ENCODE assay signal across 28 cellular contexts in the genomic region with DNA sequence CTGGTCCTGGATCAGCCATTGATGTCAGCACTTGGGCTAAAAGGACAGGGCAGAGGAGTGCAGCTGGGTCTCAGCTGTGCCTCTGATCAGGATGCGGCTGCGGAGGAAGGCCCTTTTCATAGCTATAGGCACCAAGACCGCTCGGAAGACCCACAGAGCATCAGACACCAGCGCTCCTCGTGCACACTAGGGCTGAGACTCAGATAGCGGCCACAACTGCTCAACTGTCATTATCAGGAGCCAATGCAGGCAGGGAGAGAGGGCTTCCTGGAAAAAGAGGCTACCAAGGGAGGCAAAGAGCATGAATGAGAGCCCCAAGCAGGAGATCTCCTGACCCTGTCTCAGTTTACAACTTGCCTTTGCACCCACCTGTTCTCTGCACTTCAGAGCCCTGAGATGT.
"Had no signal": no experiment of that assay in that cellular context is flagged by ENCODE, and none has a peak within 500 bp of the region (broad histone marks: within the 10 kb centered on the region; RNA-seq: fewer than 3 reads in every experiment).

No MANE protein-coding gene starts in this region.

- H3K9ac ChIP-seq: neural progenitor cell had no signal

- H3K4me3 ChIP-seq: colonic mucosa, esophagus squamous epithelium, mucosa of descending colon, neural progenitor cell, psoas muscle, skin epidermis, spleen, thoracic aorta, tibial nerve, upper lobe of left lung had no signal

- H3K27me3 Mint-ChIP-seq: dendritic cell treated with granulocyte-macrophage colony-stimulating factor and Interleukin-4, amounts not matched to agents 40 ng/mL and 50 ng/mL, for 4 days; naive thymus-derived CD4-positive, alpha-beta T cell; stimulated activated memory B cell treated with anti-CD40 and anti-IgM and Interleukin-4, amounts not matched to agents 10 μg/mL and 1 μg/mL and 100 μg/mL, for 72 hours had no signal

- H3K36me3 Mint-ChIP-seq: immature natural killer cell, mesothelial cell of epicardium, neural progenitor cell had no signal

- ATAC-seq: mucosa of descending colon; naive thymus-derived CD4-positive, alpha-beta T cell; psoas muscle; right cardiac atrium; stimulated activated memory B cell treated with anti-CD40 and anti-IgM and Interleukin-4, amounts not matched to agents 10 μg/mL and 1 μg/mL and 100 μg/mL, for 72 hours; stimulated activated naive CD8-positive, alpha-beta T cell treated with anti-CD3 and anti-CD28 coated beads, Interleukin-15, Interleukin-2, amounts not matched to agents 100 U/mL and 50 U/mL, for 24 hours had no signal

- H3K9me3 ChIP-seq: colonic mucosa, esophagus squamous epithelium, mucosa of descending colon, psoas muscle, spleen, thoracic aorta, tibial nerve, upper lobe of left lung had no signal

- H3K36me3 ChIP-seq: colonic mucosa, neural progenitor cell, thoracic aorta had no signal

- H3K4me1 ChIP-seq: colonic mucosa, neural progenitor cell, psoas muscle, spleen, tibial nerve had no signal

- H3K27ac ChIP-seq: colonic mucosa, esophagus squamous epithelium, neural progenitor cell, psoas muscle, skin epidermis, spleen, thoracic aorta, tibial nerve, upper lobe of left lung had no signal

- H3K27me3 ChIP-seq: colonic mucosa, esophagus squamous epithelium, neural progenitor cell, spleen, tibial nerve, upper lobe of left lung had no signal

- DNase-seq: colonic mucosa; effector memory CD4-positive, alpha-beta T cell; esophagus squamous epithelium; foreskin melanocyte; hypothalamus; immature natural killer cell; islet precursor cell; mesenchymal stem cell; naive thymus-derived CD4-positive, alpha-beta T cell; nucleus accumbens; psoas muscle; right cardiac atrium; stimulated activated CD4-positive, alpha-beta T cell treated with anti-CD3 and anti-CD28 coated beads, Interleukin-4, amount 100 ng/mL, for 4 hours; stimulated activated naive CD8-positive, alpha-beta T cell treated with anti-CD3 and anti-CD28 coated beads, Interleukin-15, Interleukin-2, amounts not matched to agents 100 U/mL and 50 U/mL, for 24 hours; substantia nigra; upper lobe of left lung had no signal

- H3K27ac Mint-ChIP-seq: dendritic cell treated with granulocyte-macrophage colony-stimulating factor and Interleukin-4, amounts not matched to agents 40 ng/mL and 50 ng/mL, for 4 days; mesothelial cell of epicardium; nephron; stimulated activated memory B cell treated with anti-CD40 and anti-IgM and Interleukin-4, amounts not matched to agents 10 μg/mL and 1 μg/mL and 100 μg/mL, for 72 hours had no signal

- H3K9me3 Mint-ChIP-seq: dendritic cell treated with granulocyte-macrophage colony-stimulating factor and Interleukin-4, amounts not matched to agents 40 ng/mL and 50 ng/mL, for 4 days; immature natural killer cell; mesothelial cell of epicardium; nephron; neural progenitor cell; stimulated activated memory B cell treated with anti-CD40 and anti-IgM and Interleukin-4, amounts not matched to agents 10 μg/mL and 1 μg/mL and 100 μg/mL, for 72 hours had no signal

- H2AFZ ChIP-seq: neural progenitor cell had no signal

- H3K4me2 ChIP-seq: neural progenitor cell had no signal

- H3K4me1 Mint-ChIP-seq: nephron, neural progenitor cell had no signal

- FAIRE-seq: endothelial cell of umbilical vein, urothelium cell line had no signal

- H3K4me3 Mint-ChIP-seq: dendritic cell treated with granulocyte-macrophage colony-stimulating factor and Interleukin-4, amounts not matched to agents 40 ng/mL and 50 ng/mL, for 4 days; immature natural killer cell; mesothelial cell of epicardium; naive thymus-derived CD4-positive, alpha-beta T cell; nephron; neural progenitor cell; stimulated activated memory B cell treated with anti-CD40 and anti-IgM and Interleukin-4, amounts not matched to agents 10 μg/mL and 1 μg/mL and 100 μg/mL, for 72 hours had no signal
